In the genomic region with DNA sequence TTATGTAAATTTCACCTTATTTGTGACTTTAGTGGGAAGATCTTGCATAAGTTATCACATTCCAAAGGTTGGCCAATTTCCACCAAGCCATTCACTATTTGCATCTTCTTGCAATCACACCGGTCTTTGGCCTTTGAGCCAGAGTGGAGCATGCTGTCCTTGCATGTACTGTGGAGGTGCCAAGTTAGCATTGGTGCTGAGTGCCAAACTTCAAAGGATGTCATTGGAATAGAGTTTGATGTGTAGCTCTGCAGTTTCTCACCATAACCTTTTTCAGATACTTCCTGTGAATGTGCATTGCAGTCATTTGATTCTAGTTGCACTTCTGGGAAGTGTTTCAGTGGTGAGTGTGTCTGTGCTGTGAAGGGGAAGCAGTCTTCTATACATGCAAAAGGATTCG, we compare ENCODE assay signal across 21 cellular contexts.
"Had no signal": no experiment of that assay in that cellular context is flagged by ENCODE, and none has a peak within 500 bp of the region (broad histone marks: within the 10 kb centered on the region; RNA-seq: fewer than 3 reads in every experiment).

No MANE protein-coding gene starts in this region.

- H3K4me2 ChIP-seq: neural progenitor cell had no signal

- H3K4me3 Mint-ChIP-seq: activated naive CD8-positive, alpha-beta T cell; activated T-cell treated with anti-CD3 and anti-CD28 coated beads, Interleukin-2, amount 50 U/mL, for 4 hours; naive thymus-derived CD8-positive, alpha-beta T cell; neural progenitor cell; T-helper 1 cell treated with Interleukin-12 subunit alpha and Interleukin-12 subunit beta and Interleukin-4 antibody, amounts not matched to agents 30 μg/mL and 1 μg/mL, for 36 hours had no signal

- H3K27ac ChIP-seq: lower lobe of right lung, neural progenitor cell, spleen, thoracic aorta, upper lobe of left lung had no signal

- DNase-seq: activated CD4-positive, alpha-beta T cell treated with anti-CD3 and anti-CD28 coated beads for 4 hours; activated CD4-positive, alpha-beta T cell treated with anti-CD3 and anti-CD28 coated beads, Interleukin-2, amount 50 U/mL, for 48 hours; activated CD4-positive, CD25-positive, alpha-beta regulatory T cell; activated CD8-positive, alpha-beta memory T cell treated with anti-CD3 and anti-CD28 coated beads, Interleukin-2, amount 50 U/mL, for 48 hours; activated naive CD4-positive, alpha-beta T cell; activated T-cell treated with anti-CD3 and anti-CD28 coated beads, Interleukin-2, amount 50 U/mL, for 4 hours; cortex of kidney; left cardiac atrium; lower lobe of right lung; naive thymus-derived CD8-positive, alpha-beta T cell; spleen; stimulated activated CD4-positive, alpha-beta T cell treated with anti-CD3 and anti-CD28 coated beads, Interleukin-4, amount 100 ng/mL, for 1 hour; stimulated activated naive CD4-positive, alpha-beta T cell treated with Interleukin-2 at 50 U/mL for 16 hours; T1000; upper lobe of left lung had no signal

- ATAC-seq: activated T-cell treated with anti-CD3 and anti-CD28 coated beads, Interleukin-2, amount 50 U/mL, for 4 hours; lower lobe of right lung; naive thymus-derived CD8-positive, alpha-beta T cell had no signal

- FAIRE-seq: islet of Langerhans had no signal

- H3K4me1 ChIP-seq: lower lobe of right lung, spleen, upper lobe of left lung had no signal

- H2AFZ ChIP-seq: neural progenitor cell had no signal

- H3K36me3 Mint-ChIP-seq: naive thymus-derived CD8-positive, alpha-beta T cell; neural progenitor cell had no signal

- H3K9ac ChIP-seq: neural progenitor cell had no signal

- H3K27me3 Mint-ChIP-seq: activated naive CD8-positive, alpha-beta T cell; naive thymus-derived CD8-positive, alpha-beta T cell had no signal

- H3K36me3 ChIP-seq: lower lobe of right lung, neural progenitor cell, spleen, thoracic aorta, upper lobe of left lung had no signal

- H3K9me3 Mint-ChIP-seq: activated T-cell treated with anti-CD3 and anti-CD28 coated beads, Interleukin-2, amount 50 U/mL, for 4 hours; activated T-helper 2 cell treated with anti-CD3 and anti-CD28 coated beads, Interferon-gamma antibody, Interleukin-2, Interleukin-4, amounts not matched to agents 10 μg/mL and 5 μg/mL and 100 μg/mL, durations not matched to agents 14 hours and 24 hours and 36 hours; naive thymus-derived CD8-positive, alpha-beta T cell; neural progenitor cell; T-helper 1 cell treated with Interleukin-12 subunit alpha and Interleukin-12 subunit beta and Interleukin-4 antibody, amounts not matched to agents 30 μg/mL and 1 μg/mL, for 36 hours had no signal

- H3K27ac Mint-ChIP-seq: activated naive CD8-positive, alpha-beta T cell; activated T-helper 2 cell treated with anti-CD3 and anti-CD28 coated beads, Interferon-gamma antibody, Interleukin-2, Interleukin-4, amounts not matched to agents 10 μg/mL and 5 μg/mL and 100 μg/mL, durations not matched to agents 14 hours and 24 hours and 36 hours; naive thymus-derived CD8-positive, alpha-beta T cell; neural progenitor cell; T-helper 1 cell treated with Interleukin-12 subunit alpha and Interleukin-12 subunit beta and Interleukin-4 antibody, amounts not matched to agents 30 μg/mL and 1 μg/mL, for 36 hours had no signal

- H3K4me3 ChIP-seq: lower lobe of right lung, neural progenitor cell, spleen, thoracic aorta, upper lobe of left lung had no signal

- H3K9me3 ChIP-seq: lower lobe of right lung, spleen, thoracic aorta, upper lobe of left lung had no signal

- H3K27me3 ChIP-seq: neural progenitor cell, spleen, upper lobe of left lung had no signal
